Comparison of ENCODE assay signal across 12 cellular contexts in the genomic region with DNA sequence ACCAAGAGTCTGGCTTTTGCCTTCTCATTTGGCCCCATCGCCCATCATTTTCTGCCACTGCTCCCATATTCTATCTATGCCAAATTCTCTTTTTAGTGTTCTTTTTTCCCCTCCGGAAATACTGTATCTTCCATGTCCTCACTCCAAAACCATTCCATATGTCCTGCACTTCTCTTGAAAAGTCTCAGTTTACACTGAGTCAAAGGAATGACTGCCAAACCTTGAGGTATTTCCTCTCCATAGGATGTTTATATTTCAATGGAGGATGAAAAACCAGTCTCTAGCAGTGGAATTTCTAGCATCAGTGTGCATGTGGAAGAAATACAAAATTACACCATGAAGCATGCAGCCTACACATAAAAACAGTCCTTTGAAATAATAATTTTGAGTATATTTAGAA.
A peak's percentile ranks its signal among the peaks of the same experiment; 100 is the strongest.
DNase-seq lines count a peak whose midpoint lies in the region; ATAC-seq and TF ChIP-seq lines count a peak whose summit lies in the region.
"Had no signal": no experiment of that assay in that cellular context is flagged by ENCODE, and none has a peak within 500 bp of the region (broad histone marks: within the 10 kb centered on the region; RNA-seq: fewer than 3 reads in every experiment).

No MANE protein-coding gene starts in this region.

- ATAC-seq in activated T-cell treated with anti-CD3 and anti-CD28 coated beads, Interleukin-2, amount 50 U/mL, for 72 hours (replicated peaks in 1 of 2) = no peak

- peaks cover 16% of the 10 kb centered on the region for H3K9me3 Mint-ChIP-seq in chondrocyte (ENCODE audit: low read depth)
- peaks cover 13 to 18% of the 10 kb centered on the region in 2 donors for H3K9me3 Mint-ChIP-seq in activated T-cell treated with anti-CD3 and anti-CD28 coated beads, Interleukin-2, amount 50 U/mL, for 72 hours

- DNase-seq in HS-5 (ENCODE audit: low read depth) (peak; percentile 20), chondrocyte (ENCODE audit: low spot score) (no peak), foreskin fibroblast (peak; percentile 23 to 68), non-pigmented ciliary epithelial cell (ENCODE audit: low read depth) (peak; percentile 18), mesenteric fat pad (ENCODE audit: low spot score) (no peak), NCI-H2081 (lab: John Stamatoyannopoulos, UW) (no peak), NCI-H2196 treated with DMSO at 0.1 percent for 48 hours (lab: John Stamatoyannopoulos, UW; ENCODE audit: unreplicated experiment) (no peak)
- no peak for DNase-seq in activated T-cell treated with anti-CD3 and anti-CD28 coated beads, Interleukin-2, amount 50 U/mL, for 72 hours
- DNase-seq: 8988T; CD4-positive, CD25-positive, alpha-beta regulatory T cell; HCEC 1CT had no signal

- no peak overlapping the region for H3K4me3 ChIP-seq in foreskin fibroblast (ENCODE audit: low read depth in 1 of 2, low read length in 2 of 2)
- H3K4me3 ChIP-seq: BLaER1 treated with 17β-estradiol and CSF1 and Interleukin-3, amounts not matched to agents 10 nM and 100 nM had no signal

- peaks cover 4% of the 10 kb centered on the region for H3K36me3 Mint-ChIP-seq in chondrocyte (ENCODE audit: low read depth)
- peaks cover 0 to 4% of the 10 kb centered on the region in 2 donors for H3K36me3 Mint-ChIP-seq in activated T-cell treated with anti-CD3 and anti-CD28 coated beads, Interleukin-2, amount 50 U/mL, for 72 hours (ENCODE audit: insufficient read depth in 2 of 2)
- H3K36me3 Mint-ChIP-seq: CD4-positive, CD25-positive, alpha-beta regulatory T cell had no signal

- no peak overlapping the region for H3K4me3 Mint-ChIP-seq in chondrocyte (ENCODE audit: unreplicated experiment)
- H3K4me3 Mint-ChIP-seq in activated T-cell treated with anti-CD3 and anti-CD28 coated beads, Interleukin-2, amount 50 U/mL, for 72 hours = no peak overlapping the region
- H3K4me3 Mint-ChIP-seq: CD4-positive, CD25-positive, alpha-beta regulatory T cell had no signal

- H3K27me3 Mint-ChIP-seq in chondrocyte (ENCODE audit: low read depth) = peaks cover 3% of the 10 kb centered on the region
- H3K27me3 Mint-ChIP-seq in activated T-cell treated with anti-CD3 and anti-CD28 coated beads, Interleukin-2, amount 50 U/mL, for 72 hours (ENCODE audit: low read depth) = no peaks in the 10 kb centered on the region
- H3K27me3 Mint-ChIP-seq: CD4-positive, CD25-positive, alpha-beta regulatory T cell had no signal

- TF ChIP-seq CTCF in chondrocyte (IDR thresholded peaks at IDR 0.05) (no peak), foreskin fibroblast (IDR thresholded peaks at IDR 0.05; ENCODE audit: low read depth, low read length) (no peak)

- H3K4me1 Mint-ChIP-seq in chondrocyte (ENCODE audit: low read depth) = peaks cover 18% of the 10 kb centered on the region
- H3K4me1 Mint-ChIP-seq in activated T-cell treated with anti-CD3 and anti-CD28 coated beads, Interleukin-2, amount 50 U/mL, for 72 hours (ENCODE audit: low read depth) = no peaks in the 10 kb centered on the region
- H3K4me1 Mint-ChIP-seq: CD4-positive, CD25-positive, alpha-beta regulatory T cell had no signal

- peak overlapping the region; percentile 10 for H3K27ac Mint-ChIP-seq in chondrocyte (ENCODE audit: unreplicated experiment)
- no peak overlapping the region for H3K27ac Mint-ChIP-seq in activated T-cell treated with anti-CD3 and anti-CD28 coated beads, Interleukin-2, amount 50 U/mL, for 72 hours
- H3K27ac Mint-ChIP-seq: CD4-positive, CD25-positive, alpha-beta regulatory T cell had no signal

Comparison
In these comparisons a context has a peak if more than half of its experiments do, and no peak if none do; other contexts are left out.
1. DNase-seq: peak in HS-5 (single experiment), foreskin fibroblast (2 of 2) and non-pigmented ciliary epithelial cell (single experiment); none in chondrocyte (single experiment), mesenteric fat pad (single experiment), activated T-cell treated with anti-CD3 and anti-CD28 coated beads, Interleukin-2, amount 50 U/mL, for 72 hours (0 of 2), NCI-H2081 (0 of 2) and NCI-H2196 treated with DMSO at 0.1 percent for 48 hours (single experiment).